In genomic region chr1:189693140-189693539, GRCh38 we compare ENCODE assay signal across 26 cellular contexts.
DNase-seq lines count a peak whose midpoint lies in the region; ATAC-seq and TF ChIP-seq lines count a peak whose summit lies in the region.
"Had no signal": no experiment of that assay in that cellular context is flagged by ENCODE, and none has a peak within 500 bp of the region (broad histone marks: within the 10 kb centered on the region; RNA-seq: fewer than 3 reads in every experiment).

No MANE protein-coding gene starts in this region.

- intact Hi-C loops in HCT116 (cut with micrococcal nuclease) (no loop called here), tibial artery (cut with DNase I; ENCODE audit: low total_unique reads) (no loop called here)

- no peak for DNase-seq in HCT116 (ENCODE audit: low read depth, low spot score)
- no peak for DNase-seq in epithelial cell of proximal tubule (ENCODE audit: low read depth)
- DNase-seq in stimulated activated naive CD4-positive, alpha-beta T cell (lab: John Stamatoyannopoulos, UW): no peak
- no peak for DNase-seq in tibial artery
- DNase-seq in stimulated activated CD4-positive, alpha-beta T cell treated with anti-CD3 and anti-CD28 coated beads, Interleukin-12 subunit alpha, Interleukin-12 subunit beta, amount 100 ng/mL, for 4 hours: no peak
- DNase-seq: activated CD4-positive, alpha-beta memory T cell treated with anti-CD3 and anti-CD28 coated beads for 36 hours; activated CD4-positive, CD25-positive, alpha-beta regulatory T cell; activated effector memory CD4-positive, alpha-beta T cell treated with anti-CD3 and anti-CD28 coated beads, Interleukin-2, amount 50 U/mL, for 16 hours; CD4-positive, CD25-positive, alpha-beta regulatory T cell; cortex of kidney; DMS 273 treated with DMSO at 0.1 percent for 48 hours; left ventricle myocardium inferior; midbrain; natural killer cell; NCI-H187 treated with DMSO at 0.1 percent for 48 hours; NCI-H226; NCI-H774; sigmoid colon; SJCRH30; substantia nigra; T-helper 2 cell had no signal

- no peak overlapping the region for H3K9ac ChIP-seq in HCT116 (ENCODE audit: low read length)

- no peak for TF ChIP-seq POLR2A in HCT116 (IDR thresholded peaks at IDR 0.05; ENCODE audit: borderline replicate concordance, extremely low read depth, insufficient read depth, insufficient read length)

- TF ChIP-seq CTCF in 22Rv1 (IDR thresholded peaks at IDR 0.05): peak; percentile 21; the same call in 1 of the 2 replicates
- peak in 1 of 3 experiments; percentile 10; a peak in 1 of 6 replicates for TF ChIP-seq CTCF in HCT116 (IDR thresholded peaks at IDR 0.05 in 2 of 3, conservative IDR thresholded peaks at IDR 0.05 in 1 of 3; ENCODE audit: borderline replicate concordance in 1 of 3, insufficient read depth in 1 of 3, low read depth in 2 of 3, low read length in 2 of 3)
- peak; percentile 33 for TF ChIP-seq CTCF in epithelial cell of proximal tubule (conservative IDR thresholded peaks at IDR 0.05; ENCODE audit: low read depth, low read length)
- no peak for TF ChIP-seq CTCF in tibial artery (IDR thresholded peaks at IDR 0.05)

- H3K27ac ChIP-seq in 22Rv1 (no peak overlapping the region), HCT116 (ENCODE audit: low read depth, low read length) (no peak overlapping the region), tibial artery (no peak overlapping the region)
- H3K27ac ChIP-seq: left ventricle myocardium inferior, sigmoid colon, SJCRH30 had no signal

- H3K4me3 ChIP-seq in HCT116 (replicated peaks in 1 of 2; ENCODE audit: low read depth in 1 of 2, low read length in 2 of 2) (no peak overlapping the region), epithelial cell of proximal tubule (ENCODE audit: low read depth, low read length) (no peak overlapping the region), tibial artery (no peak overlapping the region)
- H3K4me3 ChIP-seq: HAP-1, left ventricle myocardium inferior, sigmoid colon, SJCRH30 had no signal

- H3K4me2 ChIP-seq in HCT116 (ENCODE audit: low read length): no peak overlapping the region

- ATAC-seq in HCT116: 0 out of 2 replicates have a peak, but pooled peaks have one; percentile 42
- peak; percentile 31; the same call in 1 of the 3 replicates for ATAC-seq in SK-N-SH treated with all-trans-retinoic acid at 6 μM for 48 hours
- ATAC-seq in GM18519 (IDR thresholded peaks at IDR 0.05; ENCODE audit: low FRiP score, unreplicated experiment): no peak
- ATAC-seq: natural killer cell, Panc1 had no signal

- H3K4me1 ChIP-seq in HCT116 (ENCODE audit: control insufficient read depth in 1 of 2, insufficient read depth in 2 of 2, low read length in 2 of 2) (no peaks in the 10 kb centered on the region), tibial artery (no peaks in the 10 kb centered on the region)
- H3K4me1 ChIP-seq: HAP-1, left ventricle myocardium inferior, sigmoid colon, SJCRH30 had no signal

- no peaks in the 10 kb centered on the region for H3K9me3 ChIP-seq in HCT116 (ENCODE audit: control insufficient read depth in 1 of 2, insufficient read depth in 1 of 2, low read depth in 1 of 2, low read length in 2 of 2)
- no peaks in the 10 kb centered on the region for H3K9me3 ChIP-seq in tibial artery
- H3K9me3 ChIP-seq: HAP-1, SJCRH30 had no signal

- H4K20me1 ChIP-seq in HCT116 (ENCODE audit: insufficient read depth): no peaks in the 10 kb centered on the region

- CTCF ChIA-PET in HCT116 (lab: Charles Lee): interaction anchor here (1.4 kb wide), 1 partner anchor 911 kb away, joined by 3 read pairs; no protein-coding TSS in a partner anchor

- no peaks in the 10 kb centered on the region; the same call in 1 of the 2 replicates for H3K9me2 ChIP-seq in HCT116 (ENCODE audit: insufficient read depth)

- BruUV-seq in HCT116 (replicated peaks; lab: Mats Ljungman, UMichigan): no TSS peak

- no peaks in the 10 kb centered on the region for H3K79me2 ChIP-seq in HCT116 (ENCODE audit: insufficient read depth, low read length)

- H2AFZ ChIP-seq in HCT116 (ENCODE audit: low read depth, low read length, poor library complexity, severe bottlenecking): peak overlapping the region; percentile 27

- peak; percentile 20; the same call in 1 of the 2 replicates for TF ChIP-seq RAD21 in HCT116 (IDR thresholded peaks at IDR 0.05; ENCODE audit: low read depth)

- POLR2A ChIA-PET in HCT116 (lab: Charles Lee): no interaction called here

- H3K36me3 ChIP-seq in HCT116 (ENCODE audit: control insufficient read depth in 1 of 2, insufficient read depth in 2 of 2, low read length in 2 of 2) (no peaks in the 10 kb centered on the region), tibial artery (no peaks in the 10 kb centered on the region)
- H3K36me3 ChIP-seq: HAP-1, left ventricle myocardium inferior, sigmoid colon, SJCRH30 had no signal

- H3K27me3 ChIP-seq in HCT116 (ENCODE audit: insufficient read depth, low read length): no peaks in the 10 kb centered on the region
- H3K27me3 ChIP-seq in tibial artery: no peaks in the 10 kb centered on the region
- H3K27me3 ChIP-seq: sigmoid colon, SJCRH30 had no signal

- RAD21 ChIA-PET in HCT116 (lab: Charles Lee; ENCODE audit: low non-redundant PET in 1 of 2, low total read pairs in 2 of 2, uncharacterized antibody in 2 of 2, unreplicated experiment in 2 of 2): no interaction called here

TF ChIP-seq in HCT116, 20 proteins besides CTCF, POLR2A, EP300 and RAD21 (continues in another document):
- no peak for TF ChIP-seq SRF (IDR thresholded peaks at IDR 0.05; ENCODE audit: low read depth)
- TF ChIP-seq, protein P1, sequence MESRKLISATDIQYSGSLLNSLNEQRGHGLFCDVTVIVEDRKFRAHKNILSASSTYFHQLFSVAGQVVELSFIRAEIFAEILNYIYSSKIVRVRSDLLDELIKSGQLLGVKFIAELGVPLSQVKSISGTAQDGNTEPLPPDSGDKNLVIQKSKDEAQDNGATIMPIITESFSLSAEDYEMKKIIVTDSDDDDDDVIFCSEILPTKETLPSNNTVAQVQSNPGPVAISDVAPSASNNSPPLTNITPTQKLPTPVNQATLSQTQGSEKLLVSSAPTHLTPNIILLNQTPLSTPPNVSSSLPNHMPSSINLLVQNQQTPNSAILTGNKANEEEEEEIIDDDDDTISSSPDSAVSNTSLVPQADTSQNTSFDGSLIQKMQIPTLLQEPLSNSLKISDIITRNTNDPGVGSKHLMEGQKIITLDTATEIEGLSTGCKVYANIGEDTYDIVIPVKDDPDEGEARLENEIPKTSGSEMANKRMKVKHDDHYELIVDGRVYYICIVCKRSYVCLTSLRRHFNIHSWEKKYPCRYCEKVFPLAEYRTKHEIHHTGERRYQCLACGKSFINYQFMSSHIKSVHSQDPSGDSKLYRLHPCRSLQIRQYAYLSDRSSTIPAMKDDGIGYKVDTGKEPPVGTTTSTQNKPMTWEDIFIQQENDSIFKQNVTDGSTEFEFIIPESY (IDR thresholded peaks at IDR 0.05; ENCODE audit: extremely low read depth, insufficient replicate concordance, low read length): no peak
- no peak for TF ChIP-seq YY1 (IDR thresholded peaks at IDR 0.05; ENCODE audit: extremely low read depth, insufficient replicate concordance, low read depth, low read length)
- no peak for TF ChIP-seq CEBPB (IDR thresholded peaks at IDR 0.05; ENCODE audit: low read depth)
- TF ChIP-seq ZNF274 (IDR thresholded peaks at IDR 0.05; ENCODE audit: low read depth, low read length): no peak
- TF ChIP-seq EZH2 (IDR thresholded peaks at IDR 0.05): no peak
- TF ChIP-seq POLR2AphosphoS5 (IDR thresholded peaks at IDR 0.05; ENCODE audit: low read depth, low read length): no peak

TF ChIP-seq in SK-N-SH treated with all-trans-retinoic acid at 6 μM for 48 hours, 23 proteins besides CTCF, POLR2A, EP300 and RAD21:
- no peak for TF ChIP-seq TOX (CRISPR knock-in tag; IDR thresholded peaks at IDR 0.05; ENCODE audit: borderline replicate concordance)

Comparison
In these comparisons a context has a peak if more than half of its experiments do, and no peak if none do; other contexts are left out.
1. CTCF ChIP-seq: peak in 22Rv1 (single experiment) and epithelial cell of proximal tubule (single experiment); none in tibial artery (0 of 2).